ENCODE assay signal across 24 cellular contexts in genomic region chr1:222987616-222988015, GRCh38.
"Had no signal": no experiment of that assay in that cellular context is flagged by ENCODE, and none has a peak within 500 bp of the region (broad histone marks: within the 10 kb centered on the region; RNA-seq: fewer than 3 reads in every experiment).

No MANE protein-coding gene starts in this region.

- H3K27me3 Mint-ChIP-seq: activated naive CD4-positive, alpha-beta T cell treated with anti-CD3 and anti-CD28 coated beads, Interleukin-2, amount 50 U/mL, for 24 hours; dendritic cell treated with granulocyte-macrophage colony-stimulating factor and Interleukin-4, amounts not matched to agents 40 ng/mL and 50 ng/mL, for 4 days had no signal

- FAIRE-seq: endometrium, small intestine had no signal

- ATAC-seq: body of pancreas; left lobe of liver; lower lobe of right lung; sciatic nerve; stimulated activated effector memory CD8-positive, alpha-beta T cell treated with anti-CD3 and anti-CD28 coated beads, Interleukin-12 subunit alpha, Interleukin-12 subunit beta, amount 100 ng/mL, for 72 hours; WTC11 had no signal

- H3K4me3 Mint-ChIP-seq: activated naive CD4-positive, alpha-beta T cell treated with anti-CD3 and anti-CD28 coated beads, Interleukin-2, amount 50 U/mL, for 24 hours; dendritic cell treated with granulocyte-macrophage colony-stimulating factor and Interleukin-4, amounts not matched to agents 40 ng/mL and 50 ng/mL, for 4 days; neural crest cell; stimulated activated effector memory CD8-positive, alpha-beta T cell treated with anti-CD3 and anti-CD28 coated beads, Interleukin-12 subunit alpha, Interleukin-12 subunit beta, amount 100 ng/mL, for 72 hours; WTC11 had no signal

- H3K9me3 Mint-ChIP-seq: activated naive CD4-positive, alpha-beta T cell treated with anti-CD3 and anti-CD28 coated beads, Interleukin-2, amount 50 U/mL, for 24 hours; dendritic cell treated with granulocyte-macrophage colony-stimulating factor and Interleukin-4, amounts not matched to agents 40 ng/mL and 50 ng/mL, for 4 days; neural crest cell; stimulated activated effector memory CD8-positive, alpha-beta T cell treated with anti-CD3 and anti-CD28 coated beads, Interleukin-12 subunit alpha, Interleukin-12 subunit beta, amount 100 ng/mL, for 72 hours; WTC11 had no signal

- H3K27ac Mint-ChIP-seq: activated naive CD4-positive, alpha-beta T cell treated with anti-CD3 and anti-CD28 coated beads, Interleukin-2, amount 50 U/mL, for 24 hours; dendritic cell treated with granulocyte-macrophage colony-stimulating factor and Interleukin-4, amounts not matched to agents 40 ng/mL and 50 ng/mL, for 4 days; stimulated activated effector memory CD8-positive, alpha-beta T cell treated with anti-CD3 and anti-CD28 coated beads, Interleukin-12 subunit alpha, Interleukin-12 subunit beta, amount 100 ng/mL, for 72 hours; WTC11 had no signal

- H3K4me3 ChIP-seq: body of pancreas, cardiac muscle cell, lower lobe of right lung, mucosa of descending colon, stomach, suprapubic skin, tibial nerve had no signal

- H3K4me1 ChIP-seq: body of pancreas had no signal

- H3K27me3 ChIP-seq: body of pancreas, cardiac muscle cell, stomach, suprapubic skin, tibial nerve had no signal

- H3K4me1 Mint-ChIP-seq: stimulated activated effector memory CD8-positive, alpha-beta T cell treated with anti-CD3 and anti-CD28 coated beads, Interleukin-12 subunit alpha, Interleukin-12 subunit beta, amount 100 ng/mL, for 72 hours had no signal

- H3K27ac ChIP-seq: body of pancreas, cardiac muscle cell, lower lobe of right lung, stomach, suprapubic skin, tibial nerve had no signal

- H3K9me3 ChIP-seq: body of pancreas, lower lobe of right lung, mucosa of descending colon, stomach, suprapubic skin, tibial nerve had no signal

- H3K36me3 ChIP-seq: cardiac muscle cell, suprapubic skin had no signal

- H3K36me3 Mint-ChIP-seq: stimulated activated effector memory CD8-positive, alpha-beta T cell treated with anti-CD3 and anti-CD28 coated beads, Interleukin-12 subunit alpha, Interleukin-12 subunit beta, amount 100 ng/mL, for 72 hours; WTC11 had no signal

- DNase-seq: activated gamma-delta T cell treated with Interleukin-2 at 50 U/mL for 16 hours; activated T-cell treated with anti-CD3 and anti-CD28 coated beads, Interleukin-2, amount 50 U/mL, for 1 hour; anterior cingulate cortex; body of pancreas; effector CD4-positive, alpha-beta T cell; foreskin fibroblast; lower lobe of right lung; mesendoderm; mucosa of descending colon; posterior cingulate gyrus; small intestine; stimulated activated CD4-positive, alpha-beta T cell treated with anti-CD3 and anti-CD28 coated beads, Interleukin-2, amount 100 ng/mL, for 24 hours; stomach had no signal
